Comparison of ENCODE assay signal across 26 cellular contexts in the genomic region with DNA sequence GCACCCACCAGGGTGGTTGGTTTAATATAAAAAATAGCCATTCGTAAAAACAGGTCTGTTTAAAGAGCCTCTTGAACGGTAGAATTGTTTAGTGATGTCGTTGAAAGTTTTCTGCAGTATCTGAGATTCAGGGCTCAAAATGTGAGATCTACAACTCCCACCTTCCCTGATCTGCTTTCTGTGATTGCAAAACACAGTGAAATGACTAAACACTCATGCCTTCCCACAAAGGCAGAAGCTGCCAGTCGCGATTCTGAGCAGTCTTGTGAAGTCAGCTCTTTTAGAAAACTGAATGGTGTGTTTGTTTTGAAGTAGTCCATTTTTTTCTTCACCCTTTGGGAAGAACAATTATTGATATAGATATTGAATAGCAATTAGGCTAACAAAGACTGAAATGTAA. TPM values are rescaled to one million over a fixed set of nuclear protein-coding genes. Genes with fewer than 3 reads are reported as not detected.
A peak's percentile ranks its signal among the peaks of the same experiment; 100 is the strongest.
DNase-seq lines count a peak whose midpoint lies in the region; ATAC-seq and TF ChIP-seq lines count a peak whose summit lies in the region.
"Had no signal": no experiment of that assay in that cellular context is flagged by ENCODE, and none has a peak within 500 bp of the region (broad histone marks: within the 10 kb centered on the region; RNA-seq: fewer than 3 reads in every experiment).

No MANE protein-coding gene starts in this region.

- H3K79me2 ChIP-seq in smooth muscle cell (ENCODE audit: low read depth): no peaks in the 10 kb centered on the region

- no peak overlapping the region for H3K4me3 ChIP-seq in epithelial cell of proximal tubule (ENCODE audit: low read depth, low read length)
- H3K4me3 ChIP-seq in smooth muscle cell: no peak overlapping the region
- H3K4me3 ChIP-seq: skin epidermis, transverse colon had no signal

- no peaks in the 10 kb centered on the region for H3F3A ChIP-seq in smooth muscle cell (ENCODE audit: low read depth)

- H3K4me2 ChIP-seq in smooth muscle cell: peak overlapping the region; percentile 66
- H3K4me2 ChIP-seq: KMS-11 had no signal

- H3K27me3 ChIP-seq in smooth muscle cell (ENCODE audit: low read depth): peaks cover 6% of the 10 kb centered on the region

- no peaks in the 10 kb centered on the region for H4K20me1 ChIP-seq in smooth muscle cell (ENCODE audit: low read depth)

- peak overlapping the region; percentile 74 for H3K27ac ChIP-seq in smooth muscle cell (ENCODE audit: low read depth)
- H3K27ac ChIP-seq: KMS-11, skin epidermis, transverse colon had no signal

- WGBS in smooth muscle cell (ENCODE audit: low lambda C conversion rate): 45% methylated on average over 5 of the region's 5 CpGs

- no peaks in the 10 kb centered on the region for H3K4me1 ChIP-seq in smooth muscle cell (ENCODE audit: low read depth)

- no peaks in the 10 kb centered on the region for H3K9me3 ChIP-seq in smooth muscle cell (replicated peaks; ENCODE audit: low read depth)
- H3K9me3 ChIP-seq: transverse colon had no signal

- H2AFZ ChIP-seq in smooth muscle cell (ENCODE audit: low read depth): no peak overlapping the region

- DNase-seq in NCI-H748 (lab: John Stamatoyannopoulos, UW; ENCODE audit: unreplicated experiment) (peak; percentile 43), NCI-H748 treated with DMSO at 0.1 percent for 48 hours (lab: John Stamatoyannopoulos, UW) (no peak), NOMO-1 treated with DMSO at 0.1 percent for 48 hours (lab: John Stamatoyannopoulos, UW; ENCODE audit: unreplicated experiment) (peak; percentile 60), epithelial cell of proximal tubule (ENCODE audit: low read depth) (peak; percentile 22), smooth muscle cell (lab: John Stamatoyannopoulos, UW; ENCODE audit: unreplicated experiment) (no peak), NCI-H187 treated with DMSO at 0.1 percent for 48 hours (lab: John Stamatoyannopoulos, UW) (no peak), globus pallidus (ENCODE audit: low spot score) (no peak)
- DNase-seq: activated CD4-positive, alpha-beta T cell treated with anti-CD3 and anti-CD28 coated beads for 1 hour; activated gamma-delta T cell; CD4-positive, CD25-positive, alpha-beta regulatory T cell; dermis blood vessel endothelial cell; DMS79 treated with DMSO at 0.1 percent for 48 hours; NCI-H2029; NCI-H774; transverse colon had no signal

- no peak for ATAC-seq in GM19397 (IDR thresholded peaks at IDR 0.05; ENCODE audit: unreplicated experiment)
- ATAC-seq: left lobe of liver; Right ventricle myocardium inferior; stimulated activated memory B cell treated with anti-CD40 and anti-IgM and Interleukin-4, amounts not matched to agents 10 μg/mL and 1 μg/mL and 100 μg/mL, for 72 hours had no signal

- H3K36me3 ChIP-seq in smooth muscle cell (ENCODE audit: low read depth): no peaks in the 10 kb centered on the region
- H3K36me3 ChIP-seq: transverse colon had no signal

- TF ChIP-seq CTCF in epithelial cell of proximal tubule (conservative IDR thresholded peaks at IDR 0.05; ENCODE audit: low read depth, low read length) (no peak), smooth muscle cell (IDR thresholded peaks at IDR 0.05; ENCODE audit: borderline replicate concordance, insufficient read depth, poor library complexity, severe bottlenecking) (no peak)

- no peak overlapping the region for H3K9ac ChIP-seq in smooth muscle cell (ENCODE audit: low read depth)
- H3K9ac ChIP-seq: KMS-11 had no signal

RNA-seq across cellular contexts. Expression of a gene that starts 3.7 kb away (rescaled TPM):
- not detected in 2 replicates for total RNA-seq in epithelial cell of proximal tubule
- total RNA-seq in smooth muscle cell: 0.54 TPM in 1 of 2 replicates, not detected in the other
- 0.16 TPM in 1 of 2 replicates, not detected in the other for polyA plus RNA-seq in smooth muscle cell
- total RNA-seq: A172; CD4-positive, CD25-positive, alpha-beta regulatory T cell; dermis blood vessel endothelial cell; H4; left lobe of liver; osteocyte; Right ventricle myocardium inferior; T-helper 2 cell treated with Interferon-gamma antibody and Interleukin-4, amounts not matched to agents 100 ng/mL and 5 ng/mL, for 36 hours; transverse colon had no signal
- polyA plus RNA-seq: CD4-positive, CD25-positive, alpha-beta regulatory T cell; esophagus had no signal

RNA-seq across cellular contexts. Expression of a gene that starts 44.6 kb away (rescaled TPM):
- total RNA-seq in epithelial cell of proximal tubule: not detected in 2 replicates
- 0.09 and 0.36 TPM in 2 replicates for total RNA-seq in smooth muscle cell
- 0.59 TPM in 1 of 2 replicates, not detected in the other for polyA plus RNA-seq in smooth muscle cell
- total RNA-seq: A172; CD4-positive, CD25-positive, alpha-beta regulatory T cell; dermis blood vessel endothelial cell; H4; osteocyte; Right ventricle myocardium inferior had no signal
- polyA plus RNA-seq: CD4-positive, CD25-positive, alpha-beta regulatory T cell; esophagus had no signal

RNA-seq across cellular contexts. Expression of a gene that starts 48.1 kb away (rescaled TPM):
- total RNA-seq in epithelial cell of proximal tubule (2.1 and 3.3 TPM in 2 replicates), smooth muscle cell (84.9 and 97.4 TPM in 2 replicates)
- polyA plus RNA-seq in smooth muscle cell: 21.4 and 34.3 TPM in 2 replicates
- total RNA-seq: CD4-positive, CD25-positive, alpha-beta regulatory T cell; T-helper 2 cell treated with Interferon-gamma antibody and Interleukin-4, amounts not matched to agents 100 ng/mL and 5 ng/mL, for 36 hours had no signal
- polyA plus RNA-seq: CD4-positive, CD25-positive, alpha-beta regulatory T cell had no signal

Comparison
In these comparisons a context has a peak if more than half of its experiments do, and no peak if none do; other contexts are left out.
1. DNase-seq: peak in NCI-H748 (single experiment), NOMO-1 treated with DMSO at 0.1 percent for 48 hours (single experiment) and epithelial cell of proximal tubule (single experiment); none in NCI-H748 treated with DMSO at 0.1 percent for 48 hours (single experiment), smooth muscle cell (single experiment), NCI-H187 treated with DMSO at 0.1 percent for 48 hours (single experiment) and globus pallidus (single experiment).
2. RNA of a gene that starts 48.1 kb away (total RNA-seq): 84.9 to 97.4 TPM in smooth muscle cell; 2.1 to 3.3 TPM in epithelial cell of proximal tubule; every median in the first group is over 10 times any median in the second.